ENCODE assay signal across 21 cellular contexts in the genomic region with DNA sequence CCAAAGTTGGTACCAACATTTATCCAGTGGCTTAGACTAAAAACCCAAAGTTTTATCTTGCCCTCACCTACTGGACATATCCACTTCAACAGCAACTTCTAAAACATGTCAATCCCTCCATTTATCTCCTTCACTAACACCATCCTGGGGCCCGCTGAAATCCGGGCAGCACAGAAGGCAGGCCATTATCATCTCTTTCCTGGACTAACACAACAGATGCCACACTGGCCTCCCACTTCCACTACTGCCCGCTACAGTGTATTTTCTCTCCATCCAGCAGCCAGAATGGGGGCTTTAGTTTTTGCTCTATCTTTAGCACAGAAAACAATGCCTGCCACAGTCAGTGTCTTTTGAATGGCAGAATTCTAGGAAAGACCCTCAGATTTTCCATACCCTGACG. TPM values are rescaled to one million over a fixed set of nuclear protein-coding genes. Genes with fewer than 3 reads are reported as not detected.
DNase-seq lines count a peak whose midpoint lies in the region; ATAC-seq and TF ChIP-seq lines count a peak whose summit lies in the region.
"Had no signal": no experiment of that assay in that cellular context is flagged by ENCODE, and none has a peak within 500 bp of the region (broad histone marks: within the 10 kb centered on the region; RNA-seq: fewer than 3 reads in every experiment).

No MANE protein-coding gene starts in this region.

- no peak overlapping the region for H3K27ac ChIP-seq in CD8-positive, alpha-beta T cell (ENCODE audit: low read depth, low read length)
- H3K27ac ChIP-seq in H9 (ENCODE audit: insufficient read length, low read depth, low read length) (no peak overlapping the region), testis (no peak overlapping the region)
- H3K27ac ChIP-seq: BLaER1, GM23248 had no signal

- H3K4me1 Mint-ChIP-seq in CD8-positive, alpha-beta T cell (ENCODE audit: low read depth) = peaks cover 4% of the 10 kb centered on the region
- H3K4me1 Mint-ChIP-seq in H9 (peaks cover 42 to 46% of the 10 kb centered on the region in 2 experiments), brain (peaks cover 40% of the 10 kb centered on the region), nephron progenitor cell (peaks cover 51% of the 10 kb centered on the region)

- H3K27ac Mint-ChIP-seq in CD8-positive, alpha-beta T cell = peak overlapping the region; percentile 27
- H3K27ac Mint-ChIP-seq in H9 (peak overlapping the region in 2 of 3 experiments; percentile 32 to 50; a peak in 4 of 7 replicates), brain (peak overlapping the region in 4 of 5 experiments; percentile 12 to 80 (median 72)), nephron progenitor cell (peak overlapping the region; percentile 16)
- H3K27ac Mint-ChIP-seq: CD14-positive monocyte had no signal

- H3K9me3 Mint-ChIP-seq in CD8-positive, alpha-beta T cell = no peaks in the 10 kb centered on the region
- H3K9me3 Mint-ChIP-seq in H9 = no peaks in the 10 kb centered on the region; a peak in 1 of 5 replicates
- no peaks in the 10 kb centered on the region for H3K9me3 Mint-ChIP-seq in brain
- H3K9me3 Mint-ChIP-seq in nephron progenitor cell = no peaks in the 10 kb centered on the region

- intact Hi-C loops in CD8-positive, alpha-beta T cell (cut with DNase I, micrococcal nuclease) = no loop called here
- intact Hi-C loops in testis (cut with DNase I; ENCODE audit: low total_unique reads) = no loop called here

- H3K23me2 ChIP-seq in H9 (ENCODE audit: insufficient read length, low read depth, low read length, poor library complexity, severe bottlenecking) = peaks cover 19% of the 10 kb centered on the region

- H3K9ac ChIP-seq in H9 (ENCODE audit: extremely low read depth, insufficient read length, low read length) = no peak overlapping the region
- H3K9ac ChIP-seq: BLaER1, GM23248 had no signal

- no CpG with 5 or more reads among the region's 4 CpGs for WGBS in H9 (ENCODE audit: extremely low coverage, insufficient read length, low lambda C conversion rate)
- WGBS in testis, 2 donors = 89 to 91% methylated on average over 4 of the region's 4 CpGs

- no peak overlapping the region for H3K4me2 ChIP-seq in H9 (ENCODE audit: insufficient read depth, insufficient read length, low read length)
- H3K4me2 ChIP-seq: BLaER1 had no signal

- H3K27me3 ChIP-seq in CD8-positive, alpha-beta T cell (ENCODE audit: insufficient read depth, low read length) = no peaks in the 10 kb centered on the region
- no peaks in the 10 kb centered on the region for H3K27me3 ChIP-seq in H9 (ENCODE audit: insufficient read depth, low read length)
- H3K27me3 ChIP-seq in testis = no peaks in the 10 kb centered on the region
- H3K27me3 ChIP-seq: BLaER1 had no signal

- no peak overlapping the region for H3K18ac ChIP-seq in H9 (ENCODE audit: insufficient read length, low read depth, low read length)

- CTCF ChIA-PET in CD8-positive, alpha-beta T cell (lab: Charles Lee) = interaction anchor here (0.8 to 1.4 kb wide), 2 partner anchors 25 to 211 kb away, joined by 3 to 4 read pairs; no protein-coding TSS in a partner anchor

- no peak overlapping the region for H4K91ac ChIP-seq in H9 (ENCODE audit: insufficient read length, low read depth, low read length)

- H3K79me2 ChIP-seq in H9 (ENCODE audit: insufficient read depth, low read length) = no peaks in the 10 kb centered on the region

- no peak overlapping the region for H4K8ac ChIP-seq in H9 (replicated peaks; ENCODE audit: insufficient read length, low read depth, low read length)

- POLR2A ChIA-PET in CD8-positive, alpha-beta T cell (lab: Charles Lee) = no interaction called here

- DNase-seq in CD8-positive, alpha-beta T cell = no peak
- DNase-seq in H9 (no peak), nephron progenitor cell (no peak), NCI-H2081 treated with DMSO at 0.1 percent for 48 hours (lab: John Stamatoyannopoulos, UW) (no peak), testis (no peak), NCI-H2196 (lab: John Stamatoyannopoulos, UW; ENCODE audit: unreplicated experiment) (no peak)
- DNase-seq: 8988T; CD4-positive, alpha-beta memory T cell; DMS 273 treated with DMSO at 0.1 percent for 48 hours; DMS53; DND-41; EL; GM23248; H7; KG1 had no signal

- no peak overlapping the region for H2BK12ac ChIP-seq in H9 (ENCODE audit: insufficient read length, low read depth, low read length)

- no peak overlapping the region for H3T11ph ChIP-seq in H9 (ENCODE audit: low read length)

- no peak overlapping the region for H3K56ac ChIP-seq in H9 (ENCODE audit: insufficient read length, low read depth, low read length)

- no peaks in the 10 kb centered on the region for H3K9me3 ChIP-seq in CD8-positive, alpha-beta T cell (ENCODE audit: low read length)
- no peaks in the 10 kb centered on the region for H3K9me3 ChIP-seq in H9 (ENCODE audit: control insufficient read depth, low read depth, low read length)
- no peaks in the 10 kb centered on the region for H3K9me3 ChIP-seq in testis
- H3K9me3 ChIP-seq: BLaER1 had no signal

- H3K27me3 Mint-ChIP-seq in CD8-positive, alpha-beta T cell (ENCODE audit: low read depth) = no peaks in the 10 kb centered on the region
- H3K27me3 Mint-ChIP-seq in H9 (ENCODE audit: low read depth) (no peaks in the 10 kb centered on the region), brain (peaks cover 3% of the 10 kb centered on the region), nephron progenitor cell (ENCODE audit: low read depth, poor library complexity) (peaks cover 33% of the 10 kb centered on the region)

- TF ChIP-seq CTCF in CD8-positive, alpha-beta T cell (IDR thresholded peaks at IDR 0.05) = no peak
- no peak for TF ChIP-seq CTCF in H9 (conservative IDR thresholded peaks at IDR 0.05)
- no peak for TF ChIP-seq CTCF in brain (conservative IDR thresholded peaks at IDR 0.05)
- no peak for TF ChIP-seq CTCF in nephron progenitor cell (IDR thresholded peaks at IDR 0.05)
- no peak for TF ChIP-seq CTCF in testis (IDR thresholded peaks at IDR 0.05)

- no peak overlapping the region for H2AK5ac ChIP-seq in H9 (ENCODE audit: insufficient read length, low read length)

- H3K4me3 Mint-ChIP-seq in CD8-positive, alpha-beta T cell = no peak overlapping the region
- peak overlapping the region in 1 of 2 experiments; percentile 6; a peak in 1 of 5 replicates for H3K4me3 Mint-ChIP-seq in H9
- no peak overlapping the region for H3K4me3 Mint-ChIP-seq in brain
- no peak overlapping the region for H3K4me3 Mint-ChIP-seq in nephron progenitor cell
- H3K4me3 Mint-ChIP-seq: CD14-positive monocyte; CD4-positive, alpha-beta memory T cell had no signal

- no peak overlapping the region for H3K23ac ChIP-seq in H9 (ENCODE audit: insufficient read length, low read depth, low read length)

- no peak overlapping the region for H3K4me3 ChIP-seq in CD8-positive, alpha-beta T cell (ENCODE audit: low read depth, low read length)
- no peak overlapping the region for H3K4me3 ChIP-seq in testis
- H3K4me3 ChIP-seq: BLaER1, GM23248 had no signal

- H2BK5ac ChIP-seq in H9 (ENCODE audit: insufficient read length, low read length) = no peak overlapping the region

- H2BK20ac ChIP-seq in H9 (ENCODE audit: low read depth, low read length, poor library complexity, severe bottlenecking) = no peak overlapping the region

- H3K14ac ChIP-seq in H9 (ENCODE audit: insufficient read depth, low read length) = no peak overlapping the region

- ATAC-seq in CD8-positive, alpha-beta T cell = no peak
- no peak for ATAC-seq in GM21529 (IDR thresholded peaks at IDR 0.05; ENCODE audit: unreplicated experiment)

- H4K20me1 ChIP-seq in H9 (ENCODE audit: control insufficient read depth, insufficient read depth, insufficient read length) = no peaks in the 10 kb centered on the region
- H4K20me1 ChIP-seq: BLaER1 had no signal

- no peaks in the 10 kb centered on the region for H3K36me3 ChIP-seq in CD8-positive, alpha-beta T cell (ENCODE audit: insufficient read depth, low read length)
- H3K36me3 ChIP-seq in testis (ENCODE audit: low read depth, missing control alignments) = no peaks in the 10 kb centered on the region

- no peaks in the 10 kb centered on the region for H3K36me3 Mint-ChIP-seq in CD8-positive, alpha-beta T cell
- peaks cover 30 to 43% (median 40%) of the 10 kb centered on the region in 3 experiments; a peak in 6 of 7 replicates for H3K36me3 Mint-ChIP-seq in H9 (ENCODE audit: insufficient read depth in 1 of 3, low read depth in 3 of 3)
- peaks cover 23% of the 10 kb centered on the region for H3K36me3 Mint-ChIP-seq in brain
- peaks cover 38% of the 10 kb centered on the region for H3K36me3 Mint-ChIP-seq in nephron progenitor cell (ENCODE audit: low read depth)
- H3K36me3 Mint-ChIP-seq: CD14-positive monocyte; CD4-positive, alpha-beta memory T cell had no signal

- no peak overlapping the region for H2BK15ac ChIP-seq in H9 (ENCODE audit: low read depth, low read length)

- TF ChIP-seq POLR2A in testis (IDR thresholded peaks at IDR 0.05) = no peak

- no peaks in the 10 kb centered on the region for H3K79me1 ChIP-seq in H9 (ENCODE audit: insufficient read depth, low read depth, low read length, poor library complexity, severe bottlenecking)

- H4K5ac ChIP-seq in H9 (ENCODE audit: insufficient read length, low read depth, low read length) = no peak overlapping the region

- no peak overlapping the region for H2BK120ac ChIP-seq in H9 (ENCODE audit: low read depth, low read length, poor library complexity, severe bottlenecking)

- H3K4me1 ChIP-seq in CD8-positive, alpha-beta T cell (ENCODE audit: insufficient read depth, low read length) = no peaks in the 10 kb centered on the region
- peaks cover 13% of the 10 kb centered on the region; the same call in 1 of the 2 replicates for H3K4me1 ChIP-seq in H9 (ENCODE audit: insufficient read depth, low read length)
- no peaks in the 10 kb centered on the region for H3K4me1 ChIP-seq in testis

- no peak overlapping the region for H3K4ac ChIP-seq in H9 (ENCODE audit: low read depth, low read length)

- no peak overlapping the region for H2AFZ ChIP-seq in H9 (ENCODE audit: low read length)
- H2AFZ ChIP-seq: GM23248 had no signal

RNA-seq across cellular contexts. Expression of a gene that starts 15.6 kb away (rescaled TPM):
- total RNA-seq in CD8-positive, alpha-beta T cell = under 1 TPM; 0.24 to 0.25 TPM
- total RNA-seq in H9 (2021) (19.2 and 19.4 TPM in 2 replicates), testis (10 to 100 TPM in 1 of 2 donors, 1 to 10 TPM in 1; 9.2 to 21.2 TPM)
- polyA plus RNA-seq in brain (ENCODE audit: insufficient read depth, low read depth, low replicate concordance) (6.5 TPM), testis (ENCODE audit: insufficient read depth, low read depth, low replicate concordance) (34.3 TPM)
- polyA plus RNA-seq: CD4-positive, alpha-beta memory T cell had no signal

RNA-seq across cellular contexts. Expression of a gene that starts 20.1 kb away (rescaled TPM):
- 10 to 100 TPM; 10.7 to 12.4 TPM for total RNA-seq in CD8-positive, alpha-beta T cell
- total RNA-seq in H9 (2021) (13.4 and 15.6 TPM in 2 replicates), testis (10 to 100 TPM; 25.1 to 34.9 TPM)
- polyA plus RNA-seq in brain (ENCODE audit: insufficient read depth, low read depth, low replicate concordance) (48.6 TPM), testis (ENCODE audit: insufficient read depth, low read depth, low replicate concordance) (60.3 TPM)

RNA-seq across cellular contexts. Expression of a gene that starts 31.6 kb away (rescaled TPM):
- 100 to 1,000 TPM; 153 to 160 TPM for total RNA-seq in CD8-positive, alpha-beta T cell
- 107 and 121 TPM in 2 replicates for total RNA-seq in H9 (2021)
- polyA plus RNA-seq in brain (ENCODE audit: insufficient read depth, low read depth, low replicate concordance) = 28.9 TPM
- 10 to 100 TPM; 76.9 to 83.4 TPM for total RNA-seq in testis
- 33.6 TPM for polyA plus RNA-seq in testis (ENCODE audit: insufficient read depth, low read depth, low replicate concordance)

RNA-seq across cellular contexts. Expression of a gene that starts 42.6 kb away (rescaled TPM):
- not detected for total RNA-seq in CD8-positive, alpha-beta T cell
- total RNA-seq in H9 (2021) (6.7 and 6.8 TPM in 2 replicates), testis (1 to 10 TPM; 3.6 to 3.9 TPM)
- polyA plus RNA-seq in brain (ENCODE audit: insufficient read depth, low read depth, low replicate concordance) (39.2 TPM), testis (ENCODE audit: insufficient read depth, low read depth, low replicate concordance) (3.4 TPM)
- total RNA-seq: A673; CD4-positive, alpha-beta memory T cell; GM23248 had no signal
- polyA plus RNA-seq: AG04450, GM23248 had no signal

Comparison
In these comparisons a context has a peak if more than half of its experiments do, and no peak if none do; other contexts are left out.
1. H3K27ac Mint-ChIP-seq: peak in every context shown above with its lines; median percentile 72 in brain; 41 in H9; 27 in CD8-positive, alpha-beta T cell; 16 in nephron progenitor cell.
2. RNA of a gene that starts 15.6 kb away (total RNA-seq): 9.2 to 21.2 TPM in testis and 19.2 to 19.4 TPM in H9; 0.24 to 0.25 TPM in CD8-positive, alpha-beta T cell; every median in the first group is over 4 times any median in the second.